In genomic region chr22:31630331-31631329, GRCh38 we compare ENCODE assay signal across 8 cellular contexts. TPM values are rescaled to one million over a fixed set of nuclear protein-coding genes. Genes with fewer than 3 reads are reported as not detected.
DNase-seq lines count a peak whose midpoint lies in the region; ATAC-seq and TF ChIP-seq lines count a peak whose summit lies in the region.

No MANE protein-coding gene starts in this region.

- peak overlapping the region; percentile 97 for H3K4me2 ChIP-seq in OCI-LY3 (ENCODE audit: low read length)

- H3K9ac ChIP-seq in OCI-LY3 (ENCODE audit: low read length) = peak overlapping the region; percentile 91

- peak; percentile 46 for TF ChIP-seq POLR2A in GM18526 (IDR thresholded peaks at IDR 0.05; ENCODE audit: extremely low read depth, insufficient read length)

- H3K4me3 ChIP-seq in OCI-LY3 (ENCODE audit: low read length) = peak overlapping the region; percentile 95
- H3K4me3 ChIP-seq in epithelial cell of esophagus (ENCODE audit: low read length) = peak overlapping the region; percentile 52
- peak overlapping the region; percentile 48 for H3K4me3 ChIP-seq in mucosa of descending colon

- peaks cover 5% of the 10 kb centered on the region for H3K36me3 ChIP-seq in OCI-LY3 (replicated peaks; ENCODE audit: low read depth, low read length)
- H3K36me3 ChIP-seq in mucosa of descending colon (ENCODE audit: low read depth) = no peaks in the 10 kb centered on the region

- no peaks in the 10 kb centered on the region for H3K27me3 ChIP-seq in OCI-LY3 (ENCODE audit: low read depth, low read length)

- DNase-seq in A172 (ENCODE audit: low spot score) (peak; percentile 70), activated T-cell treated with anti-CD3 and anti-CD28 coated beads for 1 hour (ENCODE audit: low read depth) (peak; percentile 75), epithelial cell of esophagus (ENCODE audit: low read depth) (peak; percentile 70), mucosa of descending colon (peak; percentile 72 to 94 (median 83))
- peak; percentile 77 to 79 for DNase-seq in stimulated activated CD8-positive, alpha-beta memory T cell treated with anti-CD3 and anti-CD28 coated beads, Interleukin-2, amount 100 ng/mL, for 48 hours (ENCODE audit: low read depth in 2 of 2)

- peak overlapping the region; percentile 70 for H3K27ac ChIP-seq in OCI-LY3 (ENCODE audit: low read length)

- no peak for TF ChIP-seq CTCF in OCI-LY3 (IDR thresholded peaks at IDR 0.05; ENCODE audit: low read depth, low read length)
- no peak for TF ChIP-seq CTCF in epithelial cell of esophagus (IDR thresholded peaks at IDR 0.05; ENCODE audit: insufficient read depth, low read depth, low read length, missing control alignments)
- TF ChIP-seq CTCF in mucosa of descending colon (IDR thresholded peaks at IDR 0.05) = no peak

- peaks cover 53% of the 10 kb centered on the region for H4K20me1 ChIP-seq in OCI-LY3 (ENCODE audit: insufficient read depth, low read length)

- H3K4me1 ChIP-seq in OCI-LY3 (ENCODE audit: low read length) (peaks cover 17% of the 10 kb centered on the region), mucosa of descending colon (ENCODE audit: low read depth) (peaks cover 23% of the 10 kb centered on the region)

- peaks cover 79% of the 10 kb centered on the region for H3K79me2 ChIP-seq in OCI-LY3 (ENCODE audit: low read length)

- H2AFZ ChIP-seq in OCI-LY3 (ENCODE audit: low read depth, low read length) = peak overlapping the region; percentile 66; the same call in 1 of the 2 replicates

- intact Hi-C loops in mucosa of descending colon (cut with DNase I, micrococcal nuclease) = loop anchor here (5.0 to 10.0 kb wide), 2 partner anchors 68 to 76 kb away; no protein-coding TSS in a partner anchor

- ATAC-seq in HG03354 (IDR thresholded peaks at IDR 0.05; ENCODE audit: poor library complexity, severe bottlenecking, unreplicated experiment) (peak; percentile 66), mucosa of descending colon (peak; percentile 81)

- H3K9me3 ChIP-seq in OCI-LY3 (ENCODE audit: insufficient read depth, low read length) = no peaks in the 10 kb centered on the region
- H3K9me3 ChIP-seq in mucosa of descending colon = no peaks in the 10 kb centered on the region

RNA-seq across cellular contexts. Expression of gene PISD, which starts 31.4 kb away (rescaled TPM):
- 24.0 and 28.2 TPM in 2 replicates for total RNA-seq in A172 (2014; rRNA removed; shearing (Covaris generic))
- 10 to 100 TPM; 31.6 to 42.9 (median 38.0) TPM for total RNA-seq in mucosa of descending colon

Comparison
In these comparisons a context has a peak if more than half of its experiments do, and no peak if none do; other contexts are left out.
1. Peak in every context shown above with its lines: DNase-seq, ATAC-seq, H3K4me3 ChIP-seq and H3K27ac ChIP-seq.